ENCODE assay signal across 16 cellular contexts in the genomic region with DNA sequence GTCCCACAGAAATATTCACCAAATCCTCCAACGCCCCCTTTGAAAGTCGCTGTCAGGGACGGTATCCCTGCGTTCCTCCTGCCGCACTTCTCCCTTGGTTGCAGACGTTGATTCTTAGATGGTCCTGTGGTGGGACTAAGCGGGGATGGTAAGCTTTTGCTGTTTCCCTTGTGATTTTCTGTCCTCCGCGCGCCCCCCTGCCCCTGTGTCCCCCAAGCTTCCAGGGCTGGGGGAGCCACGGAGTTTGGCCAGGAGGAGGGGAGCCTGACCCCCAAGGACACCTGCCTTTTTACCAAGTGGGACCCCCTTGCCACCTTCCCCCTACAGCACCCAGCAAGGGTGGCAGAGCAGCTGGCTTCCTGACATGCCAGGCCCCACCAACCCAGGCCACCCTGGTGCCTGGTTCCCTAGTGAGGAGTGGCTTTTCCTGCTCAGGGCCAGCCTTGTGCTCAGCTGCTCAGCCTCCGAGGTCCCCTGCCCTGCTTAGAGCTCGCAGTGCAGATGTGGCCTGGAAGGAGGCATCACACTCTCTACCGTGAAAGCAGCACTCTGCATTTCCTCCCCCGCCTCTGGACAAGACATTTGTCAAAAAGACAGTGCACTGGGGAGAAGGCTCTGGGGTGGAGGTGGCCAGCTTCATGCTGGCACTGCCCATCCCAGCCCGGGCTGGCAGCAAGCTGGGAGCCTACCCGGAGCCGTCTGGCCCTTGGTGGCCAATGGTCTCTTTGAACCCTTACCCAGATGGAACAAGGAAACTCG. TPM values are rescaled to one million over a fixed set of nuclear protein-coding genes. Genes with fewer than 3 reads are reported as not detected.
"Had no signal": no experiment of that assay in that cellular context is flagged by ENCODE, and none has a peak within 500 bp of the region (broad histone marks: within the 10 kb centered on the region; RNA-seq: fewer than 3 reads in every experiment).

No MANE protein-coding gene starts in this region.

- H3K36me3 ChIP-seq: breast epithelium, heart right ventricle, left lung, upper lobe of left lung had no signal

- H2AFZ ChIP-seq: parathyroid adenoma had no signal

- DNase-seq: activated CD4-positive, alpha-beta T cell treated with anti-CD3 and anti-CD28 coated beads, Interleukin-2, amount 50 U/mL, for 4 hours; activated naive CD8-positive, alpha-beta T cell treated with anti-CD3 and anti-CD28 coated beads, Interleukin-2, amount 10 ng/mL, durations not matched to agents 7 days and 5 days; activated T-cell treated with anti-CD3 and anti-CD28 coated beads, Interleukin-2, amount 50 U/mL, for 72 hours; aorta; foreskin keratinocyte; heart right ventricle; mesendoderm; small intestine had no signal

- H3K9me3 ChIP-seq: breast epithelium, heart right ventricle, left lung, upper lobe of left lung had no signal

- H3K79me2 ChIP-seq: parathyroid adenoma had no signal

- H3K27ac ChIP-seq: foreskin keratinocyte, left lung, parathyroid adenoma had no signal

- H3K27me3 ChIP-seq: breast epithelium, foreskin keratinocyte, upper lobe of left lung had no signal

- H3K4me1 ChIP-seq: foreskin keratinocyte, left lung had no signal

- H3K9ac ChIP-seq: parathyroid adenoma had no signal

- H3K4me3 ChIP-seq: breast epithelium, heart right ventricle, left lung, upper lobe of left lung had no signal

- ATAC-seq: activated CD4-positive, CD25-positive, alpha-beta regulatory T cell treated with anti-CD3 and anti-CD28 coated beads, Interleukin-2, amount 50 U/mL, for 24 hours; activated T-cell treated with anti-CD3 and anti-CD28 coated beads, Interleukin-2, amount 50 U/mL, for 72 hours; foreskin keratinocyte; left lung had no signal

RNA-seq across cellular contexts. Expression of a gene that starts 49.4 kb away (rescaled TPM):
- total RNA-seq: activated naive CD8-positive, alpha-beta T cell treated with anti-CD3 and anti-CD28 coated beads, Interleukin-2, amount 10 ng/mL, durations not matched to agents 7 days and 5 days; activated T-cell treated with anti-CD3 and anti-CD28 coated beads, Interleukin-2, amount 50 U/mL, for 72 hours; dermis microvascular lymphatic vessel endothelial cell; T-helper 2 cell treated with Interferon-gamma antibody and Interleukin-4, amounts not matched to agents 100 ng/mL and 5 ng/mL, for 36 hours had no signal
- polyA plus RNA-seq: neural cell had no signal
